Comparison of ENCODE assay signal across 1 cellular context in the genomic region with DNA sequence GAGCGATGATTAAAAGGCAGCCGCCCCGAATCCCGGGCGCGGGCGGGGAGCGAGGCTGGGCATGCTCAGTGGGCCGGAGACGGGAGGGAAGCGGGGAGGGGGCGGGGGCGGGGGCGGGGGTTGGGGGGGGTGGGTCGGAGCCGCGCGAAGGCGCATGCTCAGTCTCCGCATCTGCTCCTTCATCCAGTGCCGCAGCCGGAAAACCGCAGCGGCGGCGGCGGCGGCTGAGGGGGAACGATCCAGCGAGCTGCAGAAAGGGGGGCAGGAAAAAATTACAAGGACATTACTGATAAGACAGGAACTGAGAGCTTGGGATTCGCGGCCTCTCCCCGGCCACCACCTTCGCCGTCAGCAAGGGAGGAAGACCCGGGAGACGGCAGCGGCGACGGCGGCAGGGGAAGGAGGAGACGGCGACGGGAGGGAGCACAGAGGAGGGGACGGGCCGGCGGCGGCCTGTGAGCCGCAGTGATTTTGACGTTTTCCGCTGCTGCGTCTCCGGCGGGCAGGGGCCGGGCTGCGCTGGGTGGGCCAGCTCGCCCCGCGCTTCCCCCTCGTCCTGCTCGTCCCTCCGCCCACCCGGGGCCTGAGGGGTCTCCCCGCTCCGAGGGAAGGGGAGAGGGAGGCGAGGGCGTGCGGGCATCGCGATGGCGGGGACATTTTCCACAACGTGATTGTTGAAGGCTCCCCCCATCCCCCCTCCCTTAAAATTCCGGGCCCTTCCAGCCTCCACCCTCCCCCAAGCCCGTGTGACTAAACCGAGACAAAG.
TF ChIP-seq lines count a peak whose summit lies in the region.

A gene with protein sequence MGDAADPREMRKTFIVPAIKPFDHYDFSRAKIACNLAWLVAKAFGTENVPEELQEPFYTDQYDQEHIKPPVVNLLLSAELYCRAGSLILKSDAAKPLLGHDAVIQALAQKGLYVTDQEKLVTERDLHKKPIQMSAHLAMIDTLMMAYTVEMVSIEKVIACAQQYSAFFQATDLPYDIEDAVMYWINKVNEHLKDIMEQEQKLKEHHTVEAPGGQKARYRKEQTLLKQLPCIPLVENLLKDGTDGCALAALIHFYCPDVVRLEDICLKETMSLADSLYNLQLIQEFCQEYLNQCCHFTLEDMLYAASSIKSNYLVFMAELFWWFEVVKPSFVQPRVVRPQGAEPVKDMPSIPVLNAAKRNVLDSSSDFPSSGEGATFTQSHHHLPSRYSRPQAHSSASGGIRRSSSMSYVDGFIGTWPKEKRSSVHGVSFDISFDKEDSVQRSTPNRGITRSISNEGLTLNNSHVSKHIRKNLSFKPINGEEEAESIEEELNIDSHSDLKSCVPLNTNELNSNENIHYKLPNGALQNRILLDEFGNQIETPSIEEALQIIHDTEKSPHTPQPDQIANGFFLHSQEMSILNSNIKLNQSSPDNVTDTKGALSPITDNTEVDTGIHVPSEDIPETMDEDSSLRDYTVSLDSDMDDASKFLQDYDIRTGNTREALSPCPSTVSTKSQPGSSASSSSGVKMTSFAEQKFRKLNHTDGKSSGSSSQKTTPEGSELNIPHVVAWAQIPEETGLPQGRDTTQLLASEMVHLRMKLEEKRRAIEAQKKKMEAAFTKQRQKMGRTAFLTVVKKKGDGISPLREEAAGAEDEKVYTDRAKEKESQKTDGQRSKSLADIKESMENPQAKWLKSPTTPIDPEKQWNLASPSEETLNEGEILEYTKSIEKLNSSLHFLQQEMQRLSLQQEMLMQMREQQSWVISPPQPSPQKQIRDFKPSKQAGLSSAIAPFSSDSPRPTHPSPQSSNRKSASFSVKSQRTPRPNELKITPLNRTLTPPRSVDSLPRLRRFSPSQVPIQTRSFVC (N-terminal part only) (plus strand): TSS at position 161 of the 766 bp plus-strand sequence. CDS start 935 bp downstream, outside the sequence.

TF ChIP-seq in HEK293, 187 proteins besides CTCF, POLR2A, EP300 and RAD21 (continued from another document and continues in another):
- TF ChIP-seq, protein P1, sequence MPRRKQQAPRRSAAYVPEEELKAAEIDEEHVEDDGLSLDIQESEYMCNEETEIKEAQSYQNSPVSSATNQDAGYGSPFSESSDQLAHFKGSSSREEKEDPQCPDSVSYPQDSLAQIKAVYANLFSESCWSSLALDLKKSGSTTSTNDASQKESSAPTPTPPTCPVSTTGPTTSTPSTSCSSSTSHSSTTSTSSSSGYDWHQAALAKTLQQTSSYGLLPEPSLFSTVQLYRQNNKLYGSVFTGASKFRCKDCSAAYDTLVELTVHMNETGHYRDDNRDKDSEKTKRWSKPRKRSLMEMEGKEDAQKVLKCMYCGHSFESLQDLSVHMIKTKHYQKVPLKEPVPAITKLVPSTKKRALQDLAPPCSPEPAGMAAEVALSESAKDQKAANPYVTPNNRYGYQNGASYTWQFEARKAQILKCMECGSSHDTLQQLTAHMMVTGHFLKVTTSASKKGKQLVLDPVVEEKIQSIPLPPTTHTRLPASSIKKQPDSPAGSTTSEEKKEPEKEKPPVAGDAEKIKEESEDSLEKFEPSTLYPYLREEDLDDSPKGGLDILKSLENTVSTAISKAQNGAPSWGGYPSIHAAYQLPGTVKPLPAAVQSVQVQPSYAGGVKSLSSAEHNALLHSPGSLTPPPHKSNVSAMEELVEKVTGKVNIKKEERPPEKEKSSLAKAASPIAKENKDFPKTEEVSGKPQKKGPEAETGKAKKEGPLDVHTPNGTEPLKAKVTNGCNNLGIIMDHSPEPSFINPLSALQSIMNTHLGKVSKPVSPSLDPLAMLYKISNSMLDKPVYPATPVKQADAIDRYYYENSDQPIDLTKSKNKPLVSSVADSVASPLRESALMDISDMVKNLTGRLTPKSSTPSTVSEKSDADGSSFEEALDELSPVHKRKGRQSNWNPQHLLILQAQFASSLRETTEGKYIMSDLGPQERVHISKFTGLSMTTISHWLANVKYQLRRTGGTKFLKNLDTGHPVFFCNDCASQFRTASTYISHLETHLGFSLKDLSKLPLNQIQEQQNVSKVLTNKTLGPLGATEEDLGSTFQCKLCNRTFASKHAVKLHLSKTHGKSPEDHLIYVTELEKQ (tag by site-specific recombination; IDR thresholded peaks at IDR 0.05; ENCODE audit: borderline replicate concordance), result 0 out of 2 replicates have a peak, but pooled peaks have one; percentile 30
- TF ChIP-seq ZNF830 (tag by site-specific recombination; IDR thresholded peaks at IDR 0.05; ENCODE audit: low read depth), result no peak
- no peak for TF ChIP-seq TRIM28 (IDR thresholded peaks at IDR 0.05; ENCODE audit: borderline replicate concordance, low read length)
- TF ChIP-seq ZNF37A (tag by site-specific recombination; IDR thresholded peaks at IDR 0.05), result no peak
- TF ChIP-seq ZNF747 (tag by site-specific recombination; IDR thresholded peaks at IDR 0.05), result no peak
- no peak for TF ChIP-seq BCL11A (tag by site-specific recombination; IDR thresholded peaks at IDR 0.05; ENCODE audit: low read depth)
- TF ChIP-seq ZNF214 (tag by site-specific recombination; IDR thresholded peaks at IDR 0.05; ENCODE audit: borderline replicate concordance), result no peak
- peak; percentile 99 for TF ChIP-seq ZXDB (tag by site-specific recombination; IDR thresholded peaks at IDR 0.05)
- no peak for TF ChIP-seq ZNF157 (tag by site-specific recombination; IDR thresholded peaks at IDR 0.05)
- TF ChIP-seq ZFP3 (tag by site-specific recombination; IDR thresholded peaks at IDR 0.05; ENCODE audit: low read depth), result no peak
- TF ChIP-seq IKZF3 (tag by site-specific recombination; IDR thresholded peaks at IDR 0.05), result peak; percentile 63
- TF ChIP-seq ZNF571 (tag by site-specific recombination; IDR thresholded peaks at IDR 0.05), result no peak
- 0 out of 2 replicates have a peak, but pooled peaks have one; percentile 30 for TF ChIP-seq ZSCAN16 (tag by site-specific recombination; IDR thresholded peaks at IDR 0.05)
- peak; percentile 58; the same call in 1 of the 2 replicates for TF ChIP-seq MYNN (tag by site-specific recombination; IDR thresholded peaks at IDR 0.05; ENCODE audit: borderline replicate concordance)
- no peak for TF ChIP-seq ZFP41 (tag by site-specific recombination; IDR thresholded peaks at IDR 0.05; ENCODE audit: borderline replicate concordance)
- TF ChIP-seq ZNF394 (tag by site-specific recombination; IDR thresholded peaks at IDR 0.05; ENCODE audit: borderline replicate concordance), result peak; percentile 31; the same call in 1 of the 2 replicates
- no peak for TF ChIP-seq SALL2 (tag by site-specific recombination; IDR thresholded peaks at IDR 0.05; ENCODE audit: borderline replicate concordance)
- TF ChIP-seq, protein P2, sequence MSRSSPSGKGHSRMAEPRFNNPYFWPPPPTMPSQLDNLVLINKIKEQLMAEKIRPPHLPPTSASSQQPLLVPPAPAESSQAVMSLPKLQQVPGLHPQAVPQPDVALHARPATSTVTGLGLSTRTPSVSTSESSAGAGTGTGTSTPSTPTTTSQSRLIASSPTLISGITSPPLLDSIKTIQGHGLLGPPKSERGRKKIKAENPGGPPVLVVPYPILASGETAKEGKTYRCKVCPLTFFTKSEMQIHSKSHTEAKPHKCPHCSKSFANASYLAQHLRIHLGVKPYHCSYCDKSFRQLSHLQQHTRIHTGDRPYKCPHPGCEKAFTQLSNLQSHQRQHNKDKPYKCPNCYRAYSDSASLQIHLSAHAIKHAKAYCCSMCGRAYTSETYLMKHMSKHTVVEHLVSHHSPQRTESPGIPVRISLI (tag by site-specific recombination; IDR thresholded peaks at IDR 0.05), result no peak
- no peak for TF ChIP-seq ZNF19 (tag by site-specific recombination; IDR thresholded peaks at IDR 0.05; ENCODE audit: low read depth)
- peak; percentile 96 for TF ChIP-seq ZNF341 (tag by site-specific recombination; IDR thresholded peaks at IDR 0.05; ENCODE audit: low read depth)
- no peak for TF ChIP-seq ZNF221 (tag by site-specific recombination; IDR thresholded peaks at IDR 0.05; ENCODE audit: borderline replicate concordance)
- no peak for TF ChIP-seq ZNF223 (tag by site-specific recombination; IDR thresholded peaks at IDR 0.05)
- TF ChIP-seq, protein P3, sequence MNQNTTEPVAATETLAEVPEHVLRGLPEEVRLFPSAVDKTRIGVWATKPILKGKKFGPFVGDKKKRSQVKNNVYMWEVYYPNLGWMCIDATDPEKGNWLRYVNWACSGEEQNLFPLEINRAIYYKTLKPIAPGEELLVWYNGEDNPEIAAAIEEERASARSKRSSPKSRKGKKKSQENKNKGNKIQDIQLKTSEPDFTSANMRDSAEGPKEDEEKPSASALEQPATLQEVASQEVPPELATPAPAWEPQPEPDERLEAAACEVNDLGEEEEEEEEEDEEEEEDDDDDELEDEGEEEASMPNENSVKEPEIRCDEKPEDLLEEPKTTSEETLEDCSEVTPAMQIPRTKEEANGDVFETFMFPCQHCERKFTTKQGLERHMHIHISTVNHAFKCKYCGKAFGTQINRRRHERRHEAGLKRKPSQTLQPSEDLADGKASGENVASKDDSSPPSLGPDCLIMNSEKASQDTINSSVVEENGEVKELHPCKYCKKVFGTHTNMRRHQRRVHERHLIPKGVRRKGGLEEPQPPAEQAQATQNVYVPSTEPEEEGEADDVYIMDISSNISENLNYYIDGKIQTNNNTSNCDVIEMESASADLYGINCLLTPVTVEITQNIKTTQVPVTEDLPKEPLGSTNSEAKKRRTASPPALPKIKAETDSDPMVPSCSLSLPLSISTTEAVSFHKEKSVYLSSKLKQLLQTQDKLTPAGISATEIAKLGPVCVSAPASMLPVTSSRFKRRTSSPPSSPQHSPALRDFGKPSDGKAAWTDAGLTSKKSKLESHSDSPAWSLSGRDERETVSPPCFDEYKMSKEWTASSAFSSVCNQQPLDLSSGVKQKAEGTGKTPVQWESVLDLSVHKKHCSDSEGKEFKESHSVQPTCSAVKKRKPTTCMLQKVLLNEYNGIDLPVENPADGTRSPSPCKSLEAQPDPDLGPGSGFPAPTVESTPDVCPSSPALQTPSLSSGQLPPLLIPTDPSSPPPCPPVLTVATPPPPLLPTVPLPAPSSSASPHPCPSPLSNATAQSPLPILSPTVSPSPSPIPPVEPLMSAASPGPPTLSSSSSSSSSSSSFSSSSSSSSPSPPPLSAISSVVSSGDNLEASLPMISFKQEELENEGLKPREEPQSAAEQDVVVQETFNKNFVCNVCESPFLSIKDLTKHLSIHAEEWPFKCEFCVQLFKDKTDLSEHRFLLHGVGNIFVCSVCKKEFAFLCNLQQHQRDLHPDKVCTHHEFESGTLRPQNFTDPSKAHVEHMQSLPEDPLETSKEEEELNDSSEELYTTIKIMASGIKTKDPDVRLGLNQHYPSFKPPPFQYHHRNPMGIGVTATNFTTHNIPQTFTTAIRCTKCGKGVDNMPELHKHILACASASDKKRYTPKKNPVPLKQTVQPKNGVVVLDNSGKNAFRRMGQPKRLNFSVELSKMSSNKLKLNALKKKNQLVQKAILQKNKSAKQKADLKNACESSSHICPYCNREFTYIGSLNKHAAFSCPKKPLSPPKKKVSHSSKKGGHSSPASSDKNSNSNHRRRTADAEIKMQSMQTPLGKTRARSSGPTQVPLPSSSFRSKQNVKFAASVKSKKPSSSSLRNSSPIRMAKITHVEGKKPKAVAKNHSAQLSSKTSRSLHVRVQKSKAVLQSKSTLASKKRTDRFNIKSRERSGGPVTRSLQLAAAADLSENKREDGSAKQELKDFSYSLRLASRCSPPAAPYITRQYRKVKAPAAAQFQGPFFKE (tag by site-specific recombination; IDR thresholded peaks at IDR 0.05; ENCODE audit: borderline replicate concordance), result no peak
- peak; percentile 94 for TF ChIP-seq GFI1B (tag by site-specific recombination; IDR thresholded peaks at IDR 0.05)
- peak; percentile 31; the same call in 1 of the 2 replicates for TF ChIP-seq MZF1 (tag by site-specific recombination; IDR thresholded peaks at IDR 0.05; ENCODE audit: borderline replicate concordance)
- peak; percentile 83; the same call in 1 of the 2 replicates for TF ChIP-seq ZNF24 (tag by site-specific recombination; IDR thresholded peaks at IDR 0.05)
- TF ChIP-seq, protein P4, sequence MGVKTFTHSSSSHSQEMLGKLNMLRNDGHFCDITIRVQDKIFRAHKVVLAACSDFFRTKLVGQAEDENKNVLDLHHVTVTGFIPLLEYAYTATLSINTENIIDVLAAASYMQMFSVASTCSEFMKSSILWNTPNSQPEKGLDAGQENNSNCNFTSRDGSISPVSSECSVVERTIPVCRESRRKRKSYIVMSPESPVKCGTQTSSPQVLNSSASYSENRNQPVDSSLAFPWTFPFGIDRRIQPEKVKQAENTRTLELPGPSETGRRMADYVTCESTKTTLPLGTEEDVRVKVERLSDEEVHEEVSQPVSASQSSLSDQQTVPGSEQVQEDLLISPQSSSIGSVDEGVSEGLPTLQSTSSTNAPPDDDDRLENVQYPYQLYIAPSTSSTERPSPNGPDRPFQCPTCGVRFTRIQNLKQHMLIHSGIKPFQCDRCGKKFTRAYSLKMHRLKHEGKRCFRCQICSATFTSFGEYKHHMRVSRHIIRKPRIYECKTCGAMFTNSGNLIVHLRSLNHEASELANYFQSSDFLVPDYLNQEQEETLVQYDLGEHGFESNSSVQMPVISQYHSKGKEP (tag by site-specific recombination; IDR thresholded peaks at IDR 0.05), result no peak
- TF ChIP-seq ZNF521 (tag by site-specific recombination; IDR thresholded peaks at IDR 0.05), result no peak
- TF ChIP-seq, protein P5, sequence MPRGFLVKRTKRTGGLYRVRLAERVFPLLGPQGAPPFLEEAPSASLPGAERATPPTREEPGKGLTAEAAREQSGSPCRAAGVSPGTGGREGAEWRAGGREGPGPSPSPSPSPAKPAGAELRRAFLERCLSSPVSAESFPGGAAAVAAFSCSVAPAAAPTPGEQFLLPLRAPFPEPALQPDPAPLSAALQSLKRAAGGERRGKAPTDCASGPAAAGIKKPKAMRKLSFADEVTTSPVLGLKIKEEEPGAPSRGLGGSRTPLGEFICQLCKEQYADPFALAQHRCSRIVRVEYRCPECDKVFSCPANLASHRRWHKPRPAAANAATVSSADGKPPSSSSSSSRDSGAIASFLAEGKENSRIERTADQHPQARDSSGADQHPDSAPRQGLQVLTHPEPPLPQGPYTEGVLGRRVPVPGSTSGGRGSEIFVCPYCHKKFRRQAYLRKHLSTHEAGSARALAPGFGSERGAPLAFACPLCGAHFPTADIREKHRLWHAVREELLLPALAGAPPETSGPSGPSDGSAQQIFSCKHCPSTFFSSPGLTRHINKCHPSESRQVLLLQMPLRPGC (tag by site-specific recombination; IDR thresholded peaks at IDR 0.05), result peak; percentile 55; the same call in 1 of the 2 replicates
- peak; percentile 88 for TF ChIP-seq ZBTB7A (tag by site-specific recombination; IDR thresholded peaks at IDR 0.05; ENCODE audit: low read depth)
- peak; percentile 15; the same call in 1 of the 2 replicates for TF ChIP-seq GLIS1 (tag by site-specific recombination; IDR thresholded peaks at IDR 0.05)
- no peak for TF ChIP-seq OVOL3 (tag by site-specific recombination; IDR thresholded peaks at IDR 0.05)
- TF ChIP-seq ZNF558 (tag by site-specific recombination; IDR thresholded peaks at IDR 0.05), result no peak
- TF ChIP-seq ZNF548 (tag by site-specific recombination; IDR thresholded peaks at IDR 0.05), result no peak
- TF ChIP-seq, protein P6, sequence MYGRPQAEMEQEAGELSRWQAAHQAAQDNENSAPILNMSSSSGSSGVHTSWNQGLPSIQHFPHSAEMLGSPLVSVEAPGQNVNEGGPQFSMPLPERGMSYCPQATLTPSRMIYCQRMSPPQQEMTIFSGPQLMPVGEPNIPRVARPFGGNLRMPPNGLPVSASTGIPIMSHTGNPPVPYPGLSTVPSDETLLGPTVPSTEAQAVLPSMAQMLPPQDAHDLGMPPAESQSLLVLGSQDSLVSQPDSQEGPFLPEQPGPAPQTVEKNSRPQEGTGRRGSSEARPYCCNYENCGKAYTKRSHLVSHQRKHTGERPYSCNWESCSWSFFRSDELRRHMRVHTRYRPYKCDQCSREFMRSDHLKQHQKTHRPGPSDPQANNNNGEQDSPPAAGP (tag by site-specific recombination; IDR thresholded peaks at IDR 0.05), result peak; percentile 76
- TF ChIP-seq SP3 (tag by site-specific recombination; IDR thresholded peaks at IDR 0.05), result peak; percentile 69
- peak; percentile 63 for TF ChIP-seq KLF9 (tag by site-specific recombination; IDR thresholded peaks at IDR 0.05; ENCODE audit: low read depth)
